In genomic region chr5:111628901-111629300, GRCh38 we compare ENCODE assay signal across 17 cellular contexts.
"Had no signal": no experiment of that assay in that cellular context is flagged by ENCODE, and none has a peak within 500 bp of the region (broad histone marks: within the 10 kb centered on the region; RNA-seq: fewer than 3 reads in every experiment).

No MANE protein-coding gene starts in this region.

- H3K4me3 ChIP-seq: breast epithelium, colonic mucosa, psoas muscle, sigmoid colon, testis, upper lobe of right lung had no signal

- H3K36me3 ChIP-seq: breast epithelium, colonic mucosa, sigmoid colon, upper lobe of right lung had no signal

- ATAC-seq: activated CD8-positive, alpha-beta memory T cell treated with anti-CD3 and anti-CD28 coated beads, Interleukin-2, amount 10 ng/mL, durations not matched to agents 7 days and 5 days; left colon; psoas muscle; upper lobe of right lung had no signal

- H3K27ac ChIP-seq: breast epithelium, colonic mucosa, psoas muscle, sigmoid colon, testis, upper lobe of right lung had no signal

- H3K9me3 ChIP-seq: breast epithelium, colonic mucosa, psoas muscle, testis, upper lobe of right lung had no signal

- DNase-seq: activated CD4-positive, alpha-beta T cell treated with anti-CD3 and anti-CD28 coated beads, Interleukin-2, amount 50 U/mL, for 48 hours; activated CD4-positive, CD25-positive, alpha-beta regulatory T cell treated with anti-CD3 and anti-CD28 coated beads, Interleukin-2, amount 50 U/mL, for 72 hours; activated CD8-positive, alpha-beta memory T cell treated with anti-CD3 and anti-CD28 coated beads, Interleukin-2, amount 10 ng/mL, durations not matched to agents 7 days and 5 days; activated effector memory CD4-positive, alpha-beta T cell treated with anti-CD3 and anti-CD28 coated beads, Interleukin-2, amount 50 U/mL, for 16 hours; activated T-cell treated with anti-CD3 and anti-CD28 coated beads, Interleukin-2, amount 50 U/mL, for 4 hours; anterior cingulate cortex; colonic mucosa; head of caudate nucleus; left colon; mesenchymal stem cell; psoas muscle; sigmoid colon; stimulated activated CD4-positive, alpha-beta T cell treated with anti-CD3 and anti-CD28 coated beads, Interleukin-2, amount 100 ng/mL, for 48 hours; stimulated activated naive CD4-positive, alpha-beta T cell treated with Interleukin-2 at 50 U/mL for 16 hours; testis; upper lobe of right lung had no signal

- H3K27me3 ChIP-seq: breast epithelium, colonic mucosa, sigmoid colon, testis, upper lobe of right lung had no signal

- H3K4me1 ChIP-seq: breast epithelium, colonic mucosa, psoas muscle, sigmoid colon, testis, upper lobe of right lung had no signal
